Comparison of ENCODE assay signal across 11 cellular contexts in the genomic region with DNA sequence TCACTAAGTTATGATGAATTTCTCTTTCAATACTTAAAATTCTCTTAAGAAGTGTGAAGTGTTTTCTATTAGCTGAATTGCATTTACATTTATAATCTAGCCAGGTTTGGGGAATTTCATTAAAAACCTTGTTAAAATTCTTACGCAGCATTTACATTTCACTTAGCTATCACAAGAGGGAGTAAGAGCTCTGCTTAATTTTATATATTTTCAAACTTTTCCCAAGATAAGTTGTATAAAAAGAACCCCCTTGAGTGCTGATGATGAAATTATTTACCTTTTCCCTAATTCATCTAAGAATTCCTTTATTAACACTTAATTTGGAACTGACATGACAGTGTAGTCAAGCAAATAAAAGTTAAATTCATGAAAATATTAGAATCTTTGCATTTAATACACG. TPM values are rescaled to one million over a fixed set of nuclear protein-coding genes. Genes with fewer than 3 reads are reported as not detected.
DNase-seq lines count a peak whose midpoint lies in the region; ATAC-seq, FAIRE-seq and TF ChIP-seq lines count a peak whose summit lies in the region.
"Had no signal": no experiment of that assay in that cellular context is flagged by ENCODE, and none has a peak within 500 bp of the region (broad histone marks: within the 10 kb centered on the region; RNA-seq: fewer than 3 reads in every experiment).

No MANE protein-coding gene starts in this region.

- H3K79me2 ChIP-seq in astrocyte (ENCODE audit: insufficient read depth, low read length) = no peaks in the 10 kb centered on the region
- H3K79me2 ChIP-seq in HepG2 (ENCODE audit: insufficient read depth, low read length) = no peaks in the 10 kb centered on the region

- H3K27ac Mint-ChIP-seq in astrocyte (ENCODE audit: unreplicated experiment) = no peak overlapping the region
- H3K27ac Mint-ChIP-seq in activated T-helper 17 cell treated with anti-CD3 and anti-CD28 coated beads, Interleukin-2, amount 50 U/mL, for 72 hours = no peak overlapping the region

- CTCF ChIA-PET in HepG2 (lab: Yijun Ruan, JAX; ENCODE audit: low intra/inter-chr PET ratio, low total read pairs) = no interaction called here

- H3K36me3 ChIP-seq in astrocyte (ENCODE audit: insufficient read depth, low read length) (no peaks in the 10 kb centered on the region), HepG2 (replicated peaks in 1 of 2; ENCODE audit: control insufficient read depth in 1 of 2, insufficient read depth in 2 of 2, low read length in 2 of 2) (no peaks in the 10 kb centered on the region)
- H3K36me3 ChIP-seq: left lung had no signal

- no TSS peak for BruUV-seq in HepG2 (replicated peaks; lab: Mats Ljungman, UMichigan)

- no peaks in the 10 kb centered on the region for H3K4me1 Mint-ChIP-seq in astrocyte (ENCODE audit: low read depth, unreplicated experiment)
- no peaks in the 10 kb centered on the region for H3K4me1 Mint-ChIP-seq in activated T-helper 17 cell treated with anti-CD3 and anti-CD28 coated beads, Interleukin-2, amount 50 U/mL, for 72 hours

- H3K4me1 ChIP-seq in astrocyte (ENCODE audit: insufficient read depth, low read length) (no peaks in the 10 kb centered on the region), HepG2 (ENCODE audit: insufficient read depth, low read length) (no peaks in the 10 kb centered on the region)
- H3K4me1 ChIP-seq: left lung had no signal

- ATAC-seq in HepG2 = no peak
- ATAC-seq in activated T-helper 17 cell treated with anti-CD3 and anti-CD28 coated beads, Interleukin-2, amount 50 U/mL, for 72 hours (replicated peaks) = no peak
- ATAC-seq: left lung had no signal

- FAIRE-seq in astrocyte (lab: Jason Lieb, UNC) (no peak), HepG2 (lab: Jason Lieb, UNC) (no peak)

- no peaks in the 10 kb centered on the region for H3K27me3 Mint-ChIP-seq in astrocyte (ENCODE audit: low read depth, unreplicated experiment)
- H3K27me3 Mint-ChIP-seq in activated T-helper 17 cell treated with anti-CD3 and anti-CD28 coated beads, Interleukin-2, amount 50 U/mL, for 72 hours = no peaks in the 10 kb centered on the region

- peaks cover 2% of the 10 kb centered on the region for H3K9me3 Mint-ChIP-seq in astrocyte (ENCODE audit: unreplicated experiment)
- peaks cover 4% of the 10 kb centered on the region for H3K9me3 Mint-ChIP-seq in activated T-helper 17 cell treated with anti-CD3 and anti-CD28 coated beads, Interleukin-2, amount 50 U/mL, for 72 hours

- H2AFZ ChIP-seq in astrocyte (ENCODE audit: low read depth, low read length) (no peak overlapping the region), HepG2 (ENCODE audit: low read length) (no peak overlapping the region)

- H3K36me3 Mint-ChIP-seq in astrocyte (ENCODE audit: low read depth, unreplicated experiment) = no peaks in the 10 kb centered on the region
- no peaks in the 10 kb centered on the region for H3K36me3 Mint-ChIP-seq in activated T-helper 17 cell treated with anti-CD3 and anti-CD28 coated beads, Interleukin-2, amount 50 U/mL, for 72 hours (ENCODE audit: low read depth)

- H3K27me3 ChIP-seq in astrocyte (ENCODE audit: insufficient read depth, low read length) = no peaks in the 10 kb centered on the region
- H3K27me3 ChIP-seq in HepG2 (ENCODE audit: control insufficient read depth in 1 of 2, insufficient read depth in 2 of 2, low read length in 2 of 2) = no peaks in the 10 kb centered on the region
- H3K27me3 ChIP-seq: left lung had no signal

- POLR2A ChIA-PET in HepG2 (lab: Yijun Ruan, JAX) = no interaction called here

- H3K27ac ChIP-seq in C4-2B (no peak overlapping the region), astrocyte (ENCODE audit: low read depth, low read length) (no peak overlapping the region), HepG2 (ENCODE audit: extremely low read length, insufficient read depth, low read length) (no peak overlapping the region)
- H3K27ac ChIP-seq: left lung had no signal

- H3K9me3 ChIP-seq in astrocyte (ENCODE audit: insufficient read depth, low read depth, low read length) (no peaks in the 10 kb centered on the region), HepG2 (ENCODE audit: low read length) (no peaks in the 10 kb centered on the region)
- H3K9me3 ChIP-seq: left lung had no signal

- no peak for TF ChIP-seq EP300 in HepG2 (IDR thresholded peaks at IDR 0.05; ENCODE audit: low read depth in 2 of 2, low read length in 2 of 2)
- TF ChIP-seq EP300 in HepG2 (CRISPR knock-in tag; IDR thresholded peaks at IDR 0.05; ENCODE audit: borderline replicate concordance) = no peak

- H3K4me3 Mint-ChIP-seq in astrocyte (ENCODE audit: unreplicated experiment) = no peak overlapping the region
- H3K4me3 Mint-ChIP-seq in activated T-helper 17 cell treated with anti-CD3 and anti-CD28 coated beads, Interleukin-2, amount 50 U/mL, for 72 hours = no peak overlapping the region

- H4K20me1 ChIP-seq in astrocyte (ENCODE audit: insufficient read depth, low read length) (no peaks in the 10 kb centered on the region), HepG2 (ENCODE audit: insufficient read depth, low read length) (no peaks in the 10 kb centered on the region)

- H3K9ac ChIP-seq in astrocyte (ENCODE audit: low read length) = no peak overlapping the region
- no peak overlapping the region for H3K9ac ChIP-seq in HepG2 (ENCODE audit: insufficient read depth, low read depth, low read length)

- in situ Hi-C loops in HepG2 (cut with HindIII; ENCODE audit: extremely low pct_ligation_motif_present, low pct_unique_long_range_greater_than_20kb) = no loop called here

- no peak overlapping the region for H3K4me2 ChIP-seq in astrocyte (ENCODE audit: low read length)
- H3K4me2 ChIP-seq in HepG2 (ENCODE audit: low read depth, low read length) = no peak overlapping the region

- no peak overlapping the region for H3K4me3 ChIP-seq in astrocyte (ENCODE audit: insufficient read depth, low read depth, low read length)
- no peak overlapping the region for H3K4me3 ChIP-seq in HepG2 (replicated peaks in 1 of 3; ENCODE audit: insufficient read depth in 1 of 3, low read depth in 2 of 3, low read length in 3 of 3)
- H3K4me3 ChIP-seq: left lung had no signal

- no peak for TF ChIP-seq POLR2A in HepG2 (IDR thresholded peaks at IDR 0.05; ENCODE audit: insufficient read depth in 1 of 2, low read depth in 2 of 2, low read length in 2 of 2)

- intact Hi-C loops in HepG2 (cut with micrococcal nuclease; ENCODE audit: unreplicated experiment) = no loop called here

- WGBS in HepG2 (ENCODE audit: low lambda C conversion rate) = 2% methylated on average over 2 of the region's 2 CpGs

- TF ChIP-seq CTCF in C4-2B (conservative IDR thresholded peaks at IDR 0.05) = peak; percentile 61
- TF ChIP-seq CTCF in astrocyte (IDR thresholded peaks at IDR 0.05; ENCODE audit: insufficient read depth, low read depth, low read length) = peak; percentile 40
- no peak for TF ChIP-seq CTCF in HepG2 (CRISPR knock-in tag; IDR thresholded peaks at IDR 0.05)

- DNase-seq in HT-29 (ENCODE audit: low spot score) = peak; percentile 16
- DNase-seq in astrocyte (ENCODE audit: low read depth) = peak; percentile 8
- DNase-seq in HepG2 (ENCODE audit: low spot score) = no peak
- no peak for DNase-seq in anterior cingulate cortex (lab: John Stamatoyannopoulos, UW)
- DNase-seq in NCI-H774 (lab: John Stamatoyannopoulos, UW) = no peak
- no peak for DNase-seq in cerebellar nuclear complex (lab: John Stamatoyannopoulos, UW)
- DNase-seq: activated CD8-positive, alpha-beta memory T cell treated with anti-CD3 and anti-CD28 coated beads for 24 hours; left lung; NCI-H526 treated with DMSO at 0.1 percent for 48 hours had no signal

- TF ChIP-seq RAD21 in HepG2 (CRISPR knock-in tag; IDR thresholded peaks at IDR 0.05) = no peak

TF ChIP-seq in HepG2, 621 proteins besides CTCF, POLR2A, EP300 and RAD21 (continues in another document):
- TF ChIP-seq MTERF4 (CRISPR knock-in tag; IDR thresholded peaks at IDR 0.05) = no peak

RNA-seq across cellular contexts. Expression of gene ZSWIM2, which starts 54.2 kb away (rescaled TPM):
- total RNA-seq in HT-29 (2014; rRNA removed; shearing (Covaris generic)) = not detected in 2 replicates
- not detected in 2 replicates for total RNA-seq in astrocyte
- not detected in 2 replicates for total RNA-seq in HepG2 (2016; rRNA removed; fragmentation: Illumina TruSeq; extraction: Trizol)
- not detected in 2 replicates for total RNA-seq in HepG2 (2016; cell fraction: cytosol; rRNA removed; fragmentation: Illumina TruSeq; extraction: Trizol; ENCODE audit: low read depth)
- not detected in 2 replicates for total RNA-seq in HepG2 (2016; cell fraction: insoluble cytoplasmic fraction; rRNA removed; fragmentation: Illumina TruSeq; extraction: Trizol)
- total RNA-seq in HepG2 (2016; cell fraction: membrane; rRNA removed; fragmentation: Illumina TruSeq; extraction: Trizol) = not detected in 2 replicates
- total RNA-seq in HepG2 (2016; cell fraction: nucleus; rRNA removed; fragmentation: Illumina TruSeq; extraction: Trizol) = not detected in 2 replicates
- not detected in 2 replicates for polyA plus RNA-seq in HepG2 (2011; rRNA removed)
- polyA plus RNA-seq in HepG2 (2011; cell fraction: cytosol; rRNA removed) = not detected in 2 replicates
- polyA plus RNA-seq in HepG2 (2011; cell fraction: nucleus; rRNA removed) = not detected in 2 replicates
- polyA plus RNA-seq in HepG2 (2012) = not detected in 2 replicates
- not detected in 2 replicates for polyA plus RNA-seq in HepG2 (2016; cell fraction: cytosol; fragmentation: Illumina TruSeq; extraction: Trizol; ENCODE audit: low read depth)
- not detected in 2 replicates for polyA plus RNA-seq in HepG2 (2016; cell fraction: insoluble cytoplasmic fraction; fragmentation: Illumina TruSeq; extraction: Trizol; ENCODE audit: low read depth)
- polyA plus RNA-seq in HepG2 (2016; cell fraction: membrane; fragmentation: Illumina TruSeq; extraction: Trizol; ENCODE audit: low read depth) = not detected in 2 replicates
- not detected in 2 replicates for polyA plus RNA-seq in HepG2 (2016; cell fraction: nucleus; fragmentation: Illumina TruSeq; extraction: Trizol; ENCODE audit: insufficient read depth, low read depth)
- polyA minus RNA-seq in HepG2 (2011; rRNA and poly(A)+ RNA removed; ENCODE audit: low replicate concordance) = not detected in 2 replicates
- not detected in 2 replicates for polyA minus RNA-seq in HepG2 (2011; cell fraction: cytosol; rRNA and poly(A)+ RNA removed)
- not detected in 2 replicates for polyA minus RNA-seq in HepG2 (2011; cell fraction: nucleus; rRNA and poly(A)+ RNA removed)
- total RNA-seq in activated T-helper 17 cell treated with anti-CD3 and anti-CD28 coated beads, Interleukin-2, amount 50 U/mL, for 72 hours = not detected
- total RNA-seq: left lung had no signal

Comparison
In these comparisons a context has a peak if more than half of its experiments do, and no peak if none do; other contexts are left out.
1. DNase-seq: peak in HT-29 (single experiment) and astrocyte (single experiment); none in HepG2 (single experiment), anterior cingulate cortex (0 of 58), NCI-H774 (single experiment) and cerebellar nuclear complex (0 of 2).